15 cellular contexts compared by ENCODE assay signal in the genomic region with DNA sequence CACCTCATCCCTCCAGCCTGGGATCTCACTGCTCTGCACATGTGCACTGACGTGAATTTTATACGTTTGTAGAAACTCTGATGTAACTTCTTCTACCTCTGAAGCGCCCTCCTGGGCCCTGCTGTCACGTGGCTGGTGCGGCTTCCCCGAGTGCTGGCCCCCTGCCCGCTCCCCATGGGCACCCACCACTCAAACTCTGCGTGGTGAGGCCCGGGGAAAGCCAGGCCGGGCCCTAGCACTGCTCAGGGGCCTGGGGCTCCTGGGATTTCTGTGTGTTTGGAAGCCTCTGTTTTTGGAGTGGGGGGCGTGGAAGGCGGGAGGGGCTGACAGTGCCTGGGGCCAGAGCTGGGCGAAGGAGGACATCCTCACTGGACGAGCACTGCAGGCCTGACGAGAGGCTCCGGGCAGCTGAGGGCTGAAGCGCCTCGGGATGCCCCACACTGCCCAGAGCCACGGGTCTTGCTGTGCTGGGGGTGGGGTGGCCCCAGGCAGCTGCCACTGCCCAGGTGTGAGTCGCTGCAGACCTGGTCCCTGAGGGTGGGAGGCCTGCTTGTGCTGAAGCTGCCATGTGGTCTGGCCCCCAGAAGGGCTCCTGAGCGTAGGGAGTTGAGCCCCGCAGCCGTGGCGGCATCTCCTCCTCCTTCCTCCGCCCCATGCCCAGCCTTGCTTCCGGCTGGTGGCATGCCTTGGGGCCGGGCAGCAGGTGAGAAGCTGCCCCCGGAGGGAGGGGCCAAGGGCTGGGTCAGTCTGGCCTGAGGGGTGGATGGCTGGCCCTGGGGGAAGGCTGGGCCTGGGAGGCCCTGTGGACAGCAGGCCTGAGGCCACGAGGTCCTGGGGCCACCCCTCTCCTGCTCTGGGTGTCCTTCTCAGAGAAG. TPM values are rescaled to one million over a fixed set of nuclear protein-coding genes. Genes with fewer than 3 reads are reported as not detected.
"Had no signal": no experiment of that assay in that cellular context is flagged by ENCODE, and none has a peak within 500 bp of the region (broad histone marks: within the 10 kb centered on the region; RNA-seq: fewer than 3 reads in every experiment).

No MANE protein-coding gene starts in this region.

- H3K4me3 ChIP-seq: left ventricle myocardium inferior, neural progenitor cell, right atrium auricular region, tibial nerve had no signal

- H3K36me3 ChIP-seq: left ventricle myocardium inferior, neural progenitor cell, right atrium auricular region, tibial nerve had no signal

- H3K4me3 Mint-ChIP-seq: activated B cell treated with CpG ODN at 0.5 μM for 24 hours; activated CD8-positive, alpha-beta memory T cell treated with anti-CD3 and anti-CD28 coated beads, Interleukin-2, amount 10 ng/mL, durations not matched to agents 7 days and 5 days; neural progenitor cell; stimulated activated naive B cell treated with anti-CD40 and anti-IgM and Interleukin-4, amounts not matched to agents 10 μg/mL and 1 μg/mL and 100 μg/mL, for 72 hours; T-helper 17 cell had no signal

- H3K9me3 ChIP-seq: left ventricle myocardium inferior, right atrium auricular region, tibial nerve had no signal

- DNase-seq: activated B cell treated with CpG ODN at 0.5 μM for 24 hours; activated CD4-positive, alpha-beta T cell treated with anti-CD3 and anti-CD28 coated beads, Interleukin-2, amount 50 U/mL, for 4 hours; activated CD8-positive, alpha-beta memory T cell treated with anti-CD3 and anti-CD28 coated beads, Interleukin-2, amount 10 ng/mL, durations not matched to agents 7 days and 5 days; activated T-cell treated with anti-CD3 and anti-CD28 coated beads, Interleukin-2, amount 50 U/mL, for 48 hours; cerebellar nuclear complex; left ventricle myocardium inferior; Right ventricle myocardium superior; stimulated activated CD4-positive, alpha-beta T cell treated with anti-CD3 and anti-CD28 coated beads, Interleukin-1b, Interleukin-23, amount 100 ng/mL, for 48 hours; stimulated activated naive B cell treated with anti-CD40 and anti-IgM and Interleukin-4, amounts not matched to agents 10 μg/mL and 1 μg/mL and 100 μg/mL, for 72 hours; T-helper 17 cell had no signal

- ATAC-seq: activated CD8-positive, alpha-beta memory T cell treated with anti-CD3 and anti-CD28 coated beads, Interleukin-2, amount 10 ng/mL, durations not matched to agents 7 days and 5 days; esophagus mucosa; stimulated activated naive B cell treated with anti-CD40 and anti-IgM and Interleukin-4, amounts not matched to agents 10 μg/mL and 1 μg/mL and 100 μg/mL, for 72 hours; T-helper 17 cell had no signal

- H3K4me2 ChIP-seq: neural progenitor cell had no signal

- H3K36me3 Mint-ChIP-seq: activated CD8-positive, alpha-beta memory T cell treated with anti-CD3 and anti-CD28 coated beads, Interleukin-2, amount 10 ng/mL, durations not matched to agents 7 days and 5 days; stimulated activated naive B cell treated with anti-CD40 and anti-IgM and Interleukin-4, amounts not matched to agents 10 μg/mL and 1 μg/mL and 100 μg/mL, for 72 hours had no signal

- H3K27me3 ChIP-seq: right atrium auricular region had no signal

- H3K27ac ChIP-seq: left ventricle myocardium inferior, neural progenitor cell, parathyroid adenoma, right atrium auricular region had no signal

- H3K9ac ChIP-seq: neural progenitor cell, parathyroid adenoma had no signal

- H3K79me2 ChIP-seq: parathyroid adenoma had no signal

- H3K4me1 Mint-ChIP-seq: activated B cell treated with CpG ODN at 0.5 μM for 24 hours; activated CD8-positive, alpha-beta memory T cell treated with anti-CD3 and anti-CD28 coated beads, Interleukin-2, amount 10 ng/mL, durations not matched to agents 7 days and 5 days; T-helper 17 cell had no signal

- H3K4me1 ChIP-seq: left ventricle myocardium inferior, parathyroid adenoma, right atrium auricular region had no signal

- H3K9me3 Mint-ChIP-seq: activated B cell treated with CpG ODN at 0.5 μM for 24 hours; neural progenitor cell; stimulated activated naive B cell treated with anti-CD40 and anti-IgM and Interleukin-4, amounts not matched to agents 10 μg/mL and 1 μg/mL and 100 μg/mL, for 72 hours had no signal

- H3K27ac Mint-ChIP-seq: activated B cell treated with CpG ODN at 0.5 μM for 24 hours; activated CD8-positive, alpha-beta memory T cell treated with anti-CD3 and anti-CD28 coated beads, Interleukin-2, amount 10 ng/mL, durations not matched to agents 7 days and 5 days; stimulated activated naive B cell treated with anti-CD40 and anti-IgM and Interleukin-4, amounts not matched to agents 10 μg/mL and 1 μg/mL and 100 μg/mL, for 72 hours; T-helper 17 cell had no signal

- H2AFZ ChIP-seq: neural progenitor cell, parathyroid adenoma had no signal

RNA-seq across cellular contexts. Expression of a gene that starts 7.7 kb away (rescaled TPM):
- total RNA-seq: T-helper 17 cell had no signal
